ENCODE assay signal across 1 cellular context in the genomic region with DNA sequence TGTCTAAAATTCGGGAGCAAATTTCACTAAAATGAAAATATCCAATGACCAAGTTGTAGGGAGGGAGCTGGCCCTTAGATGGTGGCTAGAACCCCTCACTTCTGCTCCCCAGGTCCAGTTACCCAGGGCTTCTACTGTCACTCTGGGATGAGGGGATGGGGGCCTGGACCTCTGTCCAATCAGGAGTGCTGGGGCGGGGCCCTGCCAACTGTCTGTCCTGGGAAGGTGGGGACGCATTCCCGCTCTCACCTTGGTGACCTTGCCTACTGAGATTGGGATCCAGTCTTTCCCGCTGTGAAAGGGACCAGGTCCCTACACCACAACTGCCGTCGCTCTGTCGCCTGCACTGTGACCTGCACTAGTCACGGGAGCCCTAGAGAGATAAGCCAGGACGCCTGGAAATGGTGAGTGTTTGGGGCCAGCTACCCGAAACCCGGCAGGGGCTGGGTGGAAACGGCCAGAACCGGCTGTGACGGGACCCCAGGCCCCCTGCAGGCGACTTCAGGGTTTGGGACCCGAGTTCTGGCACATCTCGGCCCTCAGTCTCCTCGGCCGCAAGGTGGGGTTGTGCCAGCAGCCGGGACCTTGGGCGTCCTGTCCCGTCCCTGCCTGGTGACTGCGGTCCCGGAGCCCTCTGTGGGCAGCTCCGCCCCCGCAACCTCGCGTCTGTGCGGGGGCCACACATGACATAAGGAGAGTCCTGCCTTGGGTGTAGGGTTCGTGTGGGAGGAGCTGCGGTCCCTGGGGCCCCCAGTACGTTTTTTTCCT.
TF ChIP-seq lines count a peak whose summit lies in the region.

No MANE protein-coding gene starts in this region.

TF ChIP-seq in H1, 55 proteins besides CTCF, POLR2A, EP300 and RAD21:
- no peak for TF ChIP-seq MAFK (IDR thresholded peaks at IDR 0.05; ENCODE audit: low read depth, low read length)
- no peak for TF ChIP-seq TAF1 (IDR thresholded peaks at IDR 0.05; ENCODE audit: low read depth, low read length)
- TF ChIP-seq PHF8 (conservative IDR thresholded peaks at IDR 0.05; ENCODE audit: low read depth, low read length) = no peak
- no peak for TF ChIP-seq POLR2AphosphoS5 (IDR thresholded peaks at IDR 0.05; ENCODE audit: low read depth, low read length)
- TF ChIP-seq BACH1 (IDR thresholded peaks at IDR 0.05; ENCODE audit: low read length) = no peak
- TF ChIP-seq SIRT6 (IDR thresholded peaks at IDR 0.05; ENCODE audit: low read length) = no peak
- no peak for TF ChIP-seq NANOG (IDR thresholded peaks at IDR 0.05; ENCODE audit: insufficient read depth, low read depth, low read length, poor library complexity, severe bottlenecking)
- TF ChIP-seq, protein P1, sequence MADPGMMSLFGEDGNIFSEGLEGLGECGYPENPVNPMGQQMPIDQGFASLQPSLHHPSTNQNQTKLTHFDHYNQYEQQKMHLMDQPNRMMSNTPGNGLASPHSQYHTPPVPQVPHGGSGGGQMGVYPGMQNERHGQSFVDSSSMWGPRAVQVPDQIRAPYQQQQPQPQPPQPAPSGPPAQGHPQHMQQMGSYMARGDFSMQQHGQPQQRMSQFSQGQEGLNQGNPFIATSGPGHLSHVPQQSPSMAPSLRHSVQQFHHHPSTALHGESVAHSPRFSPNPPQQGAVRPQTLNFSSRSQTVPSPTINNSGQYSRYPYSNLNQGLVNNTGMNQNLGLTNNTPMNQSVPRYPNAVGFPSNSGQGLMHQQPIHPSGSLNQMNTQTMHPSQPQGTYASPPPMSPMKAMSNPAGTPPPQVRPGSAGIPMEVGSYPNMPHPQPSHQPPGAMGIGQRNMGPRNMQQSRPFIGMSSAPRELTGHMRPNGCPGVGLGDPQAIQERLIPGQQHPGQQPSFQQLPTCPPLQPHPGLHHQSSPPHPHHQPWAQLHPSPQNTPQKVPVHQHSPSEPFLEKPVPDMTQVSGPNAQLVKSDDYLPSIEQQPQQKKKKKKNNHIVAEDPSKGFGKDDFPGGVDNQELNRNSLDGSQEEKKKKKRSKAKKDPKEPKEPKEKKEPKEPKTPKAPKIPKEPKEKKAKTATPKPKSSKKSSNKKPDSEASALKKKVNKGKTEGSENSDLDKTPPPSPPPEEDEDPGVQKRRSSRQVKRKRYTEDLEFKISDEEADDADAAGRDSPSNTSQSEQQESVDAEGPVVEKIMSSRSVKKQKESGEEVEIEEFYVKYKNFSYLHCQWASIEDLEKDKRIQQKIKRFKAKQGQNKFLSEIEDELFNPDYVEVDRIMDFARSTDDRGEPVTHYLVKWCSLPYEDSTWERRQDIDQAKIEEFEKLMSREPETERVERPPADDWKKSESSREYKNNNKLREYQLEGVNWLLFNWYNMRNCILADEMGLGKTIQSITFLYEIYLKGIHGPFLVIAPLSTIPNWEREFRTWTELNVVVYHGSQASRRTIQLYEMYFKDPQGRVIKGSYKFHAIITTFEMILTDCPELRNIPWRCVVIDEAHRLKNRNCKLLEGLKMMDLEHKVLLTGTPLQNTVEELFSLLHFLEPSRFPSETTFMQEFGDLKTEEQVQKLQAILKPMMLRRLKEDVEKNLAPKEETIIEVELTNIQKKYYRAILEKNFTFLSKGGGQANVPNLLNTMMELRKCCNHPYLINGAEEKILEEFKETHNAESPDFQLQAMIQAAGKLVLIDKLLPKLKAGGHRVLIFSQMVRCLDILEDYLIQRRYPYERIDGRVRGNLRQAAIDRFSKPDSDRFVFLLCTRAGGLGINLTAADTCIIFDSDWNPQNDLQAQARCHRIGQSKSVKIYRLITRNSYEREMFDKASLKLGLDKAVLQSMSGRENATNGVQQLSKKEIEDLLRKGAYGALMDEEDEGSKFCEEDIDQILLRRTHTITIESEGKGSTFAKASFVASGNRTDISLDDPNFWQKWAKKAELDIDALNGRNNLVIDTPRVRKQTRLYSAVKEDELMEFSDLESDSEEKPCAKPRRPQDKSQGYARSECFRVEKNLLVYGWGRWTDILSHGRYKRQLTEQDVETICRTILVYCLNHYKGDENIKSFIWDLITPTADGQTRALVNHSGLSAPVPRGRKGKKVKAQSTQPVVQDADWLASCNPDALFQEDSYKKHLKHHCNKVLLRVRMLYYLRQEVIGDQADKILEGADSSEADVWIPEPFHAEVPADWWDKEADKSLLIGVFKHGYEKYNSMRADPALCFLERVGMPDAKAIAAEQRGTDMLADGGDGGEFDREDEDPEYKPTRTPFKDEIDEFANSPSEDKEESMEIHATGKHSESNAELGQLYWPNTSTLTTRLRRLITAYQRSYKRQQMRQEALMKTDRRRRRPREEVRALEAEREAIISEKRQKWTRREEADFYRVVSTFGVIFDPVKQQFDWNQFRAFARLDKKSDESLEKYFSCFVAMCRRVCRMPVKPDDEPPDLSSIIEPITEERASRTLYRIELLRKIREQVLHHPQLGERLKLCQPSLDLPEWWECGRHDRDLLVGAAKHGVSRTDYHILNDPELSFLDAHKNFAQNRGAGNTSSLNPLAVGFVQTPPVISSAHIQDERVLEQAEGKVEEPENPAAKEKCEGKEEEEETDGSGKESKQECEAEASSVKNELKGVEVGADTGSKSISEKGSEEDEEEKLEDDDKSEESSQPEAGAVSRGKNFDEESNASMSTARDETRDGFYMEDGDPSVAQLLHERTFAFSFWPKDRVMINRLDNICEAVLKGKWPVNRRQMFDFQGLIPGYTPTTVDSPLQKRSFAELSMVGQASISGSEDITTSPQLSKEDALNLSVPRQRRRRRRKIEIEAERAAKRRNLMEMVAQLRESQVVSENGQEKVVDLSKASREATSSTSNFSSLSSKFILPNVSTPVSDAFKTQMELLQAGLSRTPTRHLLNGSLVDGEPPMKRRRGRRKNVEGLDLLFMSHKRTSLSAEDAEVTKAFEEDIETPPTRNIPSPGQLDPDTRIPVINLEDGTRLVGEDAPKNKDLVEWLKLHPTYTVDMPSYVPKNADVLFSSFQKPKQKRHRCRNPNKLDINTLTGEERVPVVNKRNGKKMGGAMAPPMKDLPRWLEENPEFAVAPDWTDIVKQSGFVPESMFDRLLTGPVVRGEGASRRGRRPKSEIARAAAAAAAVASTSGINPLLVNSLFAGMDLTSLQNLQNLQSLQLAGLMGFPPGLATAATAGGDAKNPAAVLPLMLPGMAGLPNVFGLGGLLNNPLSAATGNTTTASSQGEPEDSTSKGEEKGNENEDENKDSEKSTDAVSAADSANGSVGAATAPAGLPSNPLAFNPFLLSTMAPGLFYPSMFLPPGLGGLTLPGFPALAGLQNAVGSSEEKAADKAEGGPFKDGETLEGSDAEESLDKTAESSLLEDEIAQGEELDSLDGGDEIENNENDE (IDR thresholded peaks at IDR 0.05; ENCODE audit: insufficient replicate concordance, low read length) = no peak
- TF ChIP-seq, protein P2, sequence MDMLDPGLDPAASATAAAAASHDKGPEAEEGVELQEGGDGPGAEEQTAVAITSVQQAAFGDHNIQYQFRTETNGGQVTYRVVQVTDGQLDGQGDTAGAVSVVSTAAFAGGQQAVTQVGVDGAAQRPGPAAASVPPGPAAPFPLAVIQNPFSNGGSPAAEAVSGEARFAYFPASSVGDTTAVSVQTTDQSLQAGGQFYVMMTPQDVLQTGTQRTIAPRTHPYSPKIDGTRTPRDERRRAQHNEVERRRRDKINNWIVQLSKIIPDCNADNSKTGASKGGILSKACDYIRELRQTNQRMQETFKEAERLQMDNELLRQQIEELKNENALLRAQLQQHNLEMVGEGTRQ (IDR thresholded peaks at IDR 0.05; ENCODE audit: low read length) = no peak
